14 cellular contexts compared by ENCODE assay signal in genomic region chr10:114271014-114271778, GRCh38. TPM values are rescaled to one million over a fixed set of nuclear protein-coding genes. Genes with fewer than 3 reads are reported as not detected.
DNase-seq lines count a peak whose midpoint lies in the region; ATAC-seq, FAIRE-seq and TF ChIP-seq lines count a peak whose summit lies in the region.
"Had no signal": no experiment of that assay in that cellular context is flagged by ENCODE, and none has a peak within 500 bp of the region (broad histone marks: within the 10 kb centered on the region; RNA-seq: fewer than 3 reads in every experiment).

No MANE protein-coding gene starts in this region.

- H3K27ac ChIP-seq in A549: peak overlapping the region in 1 of 2 experiments; percentile 5; a peak in 1 of 6 replicates
- peak overlapping the region; percentile 21 for H3K27ac ChIP-seq in colonic mucosa
- peak overlapping the region; percentile 45 to 52 for H3K27ac ChIP-seq in mucosa of rectum (ENCODE audit: low read depth in 2 of 2, low read length in 2 of 2)

- H3K4me1 ChIP-seq in A549 (peaks cover 21% of the 10 kb centered on the region), colonic mucosa (peaks cover 4% of the 10 kb centered on the region), mucosa of rectum (ENCODE audit: control insufficient read depth in 2 of 2, insufficient read depth in 2 of 2, low read length in 2 of 2) (peaks cover 14 to 15% of the 10 kb centered on the region in 2 donors)

- CTCF ChIA-PET in A549 (lab: Yijun Ruan, JAX): interaction anchor here (0.5 to 1.8 kb wide), 8 partner anchors 9 to 1255 kb away, joined by 3 to 6 read pairs (median 4); no protein-coding TSS in a partner anchor

- no peak for TF ChIP-seq POLR2A in A549 (IDR thresholded peaks at IDR 0.05; ENCODE audit: low read length)

- peak in 1 of 2 experiments; percentile 13; a peak in 2 of 6 replicates for ATAC-seq in A549
- no peak for ATAC-seq in GM19023 (IDR thresholded peaks at IDR 0.05; ENCODE audit: unreplicated experiment)
- no peak for ATAC-seq in HG03354 (IDR thresholded peaks at IDR 0.05; ENCODE audit: poor library complexity, severe bottlenecking, unreplicated experiment)
- ATAC-seq: activated CD8-positive, alpha-beta memory T cell treated with anti-CD3 and anti-CD28 coated beads, Interleukin-2, amount 10 ng/mL, durations not matched to agents 7 days and 5 days; effector memory CD8-positive, alpha-beta T cell had no signal

- POLR2A ChIA-PET in A549 (lab: Yijun Ruan, JAX): no interaction called here

- FAIRE-seq in A549 (lab: Jason Lieb, UNC): no peak

- H3K27me3 ChIP-seq in colonic mucosa (no peaks in the 10 kb centered on the region), mucosa of rectum (ENCODE audit: control insufficient read depth in 2 of 2, insufficient read depth in 2 of 2, low read length in 2 of 2) (peaks cover 7% of the 10 kb centered on the region in 2 donors)

- peak overlapping the region; percentile 49 for H3K4me2 ChIP-seq in A549

- no peak overlapping the region for H3K9ac ChIP-seq in colonic mucosa (ENCODE audit: low read depth in 2 of 2, low read length in 2 of 2)
- no peak overlapping the region for H3K9ac ChIP-seq in mucosa of rectum (ENCODE audit: low read depth in 1 of 2, low read length in 2 of 2)

- H3K9me3 ChIP-seq in A549 (no peaks in the 10 kb centered on the region), colonic mucosa (no peaks in the 10 kb centered on the region), mucosa of rectum (ENCODE audit: control insufficient read depth in 2 of 2, low read length in 2 of 2) (no peaks in the 10 kb centered on the region)

- TF ChIP-seq CTCF in A549 (IDR thresholded peaks at IDR 0.05) (no peak), LNCaP clone FGC (IDR thresholded peaks at IDR 0.05; ENCODE audit: control insufficient read depth, extremely low read depth, insufficient read depth) (no peak), colonic mucosa (IDR thresholded peaks at IDR 0.05) (no peak)

- H3K36me3 ChIP-seq in colonic mucosa (no peaks in the 10 kb centered on the region), mucosa of rectum (ENCODE audit: control insufficient read depth in 2 of 2, insufficient read depth in 2 of 2, low read length in 2 of 2) (no peaks in the 10 kb centered on the region)

- H3K4me3 ChIP-seq in A549 (no peak overlapping the region), LNCaP clone FGC (ENCODE audit: low read depth, low read length) (no peak overlapping the region), colonic mucosa (no peak overlapping the region), mucosa of rectum (ENCODE audit: low read length in 2 of 2) (no peak overlapping the region)

- intact Hi-C loops in colonic mucosa (cut with DNase I): no loop called here

- DNase-seq in A549 (ENCODE audit: low read depth in 1 of 2, low spot score in 1 of 2) (no peak), LNCaP clone FGC (ENCODE audit: low read depth) (peak; percentile 7), colonic mucosa (peak; percentile 57), NCI-H510A treated with DMSO at 0.1 percent for 48 hours (lab: John Stamatoyannopoulos, UW) (no peak), NCI-H2029 (lab: John Stamatoyannopoulos, UW) (no peak)
- DNase-seq: activated CD8-positive, alpha-beta memory T cell treated with anti-CD3 and anti-CD28 coated beads, Interleukin-2, amount 10 ng/mL, durations not matched to agents 7 days and 5 days; AML-193; effector memory CD8-positive, alpha-beta T cell; GDM1; NCI-H2107 had no signal

- 64% methylated on average over 4 of the region's 4 CpGs for WGBS in A549 (ENCODE audit: missing lambda C conversion rate)

- no peak for TF ChIP-seq RAD21 in A549 (conservative IDR thresholded peaks at IDR 0.05 in 1 of 2, IDR thresholded peaks at IDR 0.05 in 1 of 2)

- no peak for TF ChIP-seq EP300 in A549 (IDR thresholded peaks at IDR 0.05)

TF ChIP-seq in A549, 52 proteins besides CTCF, POLR2A, EP300 and RAD21:
- TF ChIP-seq USF2 (IDR thresholded peaks at IDR 0.05) (no peak), RCOR1 (IDR thresholded peaks at IDR 0.05; ENCODE audit: low read depth, low read length) (no peak), NR3C1 (IDR thresholded peaks at IDR 0.05) (no peak), CHD4 (IDR thresholded peaks at IDR 0.05; ENCODE audit: borderline replicate concordance) (no peak), ELK1 (IDR thresholded peaks at IDR 0.05; ENCODE audit: low read depth, low read length) (no peak), CBX8 (IDR thresholded peaks at IDR 0.05) (no peak)

RNA-seq across cellular contexts. Expression of gene VWA2, which starts 32.1 kb away (rescaled TPM):
- not detected in 2 replicates for polyA plus RNA-seq in A549 (2011; rRNA removed)
- 0.01 TPM in 1 of 2 replicates, not detected in the other for polyA plus RNA-seq in A549 (2012; cell fraction: cytosol; rRNA removed)
- polyA plus RNA-seq in A549 (2012; cell fraction: nucleus; rRNA removed): not detected in 2 replicates
- polyA plus RNA-seq in A549 (2017; fragmentation: RNase III; extraction: RNeasy Plus Mini Kit Qiagen cat#74134 plus additional on column Dnase treatment): not detected in 3 replicates
- polyA minus RNA-seq in A549 (2011; rRNA and poly(A)+ RNA removed): 0.08 TPM in 1 of 2 replicates, not detected in the other
- 1 to 10 TPM; 2.4 to 2.6 TPM for total RNA-seq in colonic mucosa
- total RNA-seq: activated CD8-positive, alpha-beta memory T cell treated with anti-CD3 and anti-CD28 coated beads, Interleukin-2, amount 10 ng/mL, durations not matched to agents 7 days and 5 days; mononuclear cell had no signal

Comparison
In these comparisons a context has a peak if more than half of its experiments do, and no peak if none do; other contexts are left out.
1. DNase-seq: peak in LNCaP clone FGC (single experiment) and colonic mucosa (single experiment); none in A549 (0 of 2), NCI-H510A treated with DMSO at 0.1 percent for 48 hours (single experiment) and NCI-H2029 (single experiment).